Comparison of ENCODE assay signal across 15 cellular contexts in the genomic region with DNA sequence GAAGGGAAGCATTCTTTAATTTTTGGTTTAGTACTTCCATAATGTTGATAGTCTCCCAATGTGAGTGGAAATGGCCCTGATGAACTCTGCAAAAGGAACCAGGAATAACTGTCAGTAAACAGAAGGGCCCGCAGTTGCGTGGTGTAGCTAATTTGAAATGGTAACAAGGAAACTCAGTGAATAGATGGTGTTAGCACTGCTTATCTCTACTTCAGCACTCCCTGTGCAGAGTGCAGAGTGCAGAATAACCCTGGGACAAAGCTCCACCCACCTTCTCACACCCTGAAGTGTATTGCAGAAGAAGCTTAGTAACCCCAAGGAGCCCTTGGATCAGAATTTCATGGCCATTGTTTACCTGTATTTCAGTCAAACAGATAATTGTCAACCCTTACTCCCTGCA.
DNase-seq lines count a peak whose midpoint lies in the region; ATAC-seq and TF ChIP-seq lines count a peak whose summit lies in the region.
"Had no signal": no experiment of that assay in that cellular context is flagged by ENCODE, and none has a peak within 500 bp of the region (broad histone marks: within the 10 kb centered on the region; RNA-seq: fewer than 3 reads in every experiment).

No MANE protein-coding gene starts in this region.

- TF ChIP-seq EP300 in transverse colon (IDR thresholded peaks at IDR 0.05; ENCODE audit: low read depth): no peak

- H3K9me3 ChIP-seq in left ventricle myocardium inferior (replicated peaks) (no peaks in the 10 kb centered on the region), body of pancreas (no peaks in the 10 kb centered on the region), mucosa of descending colon (no peaks in the 10 kb centered on the region), transverse colon (no peaks in the 10 kb centered on the region), thyroid gland (no peaks in the 10 kb centered on the region)
- H3K9me3 ChIP-seq: SJSA1 had no signal

- in situ Hi-C loops in transverse colon (cut with MboI; ENCODE audit: low pct_ligation_motif_present in 1 of 4, low pct_unique_long_range_greater_than_20kb in 1 of 4, low sequenced_read_pairs in 3 of 4): no loop called here

- intact Hi-C loops in Right ventricle myocardium superior (cut with DNase I): no loop called here
- intact Hi-C loops in left ventricle myocardium inferior (cut with micrococcal nuclease): no loop called here
- intact Hi-C loops in body of pancreas (cut with DNase I): no loop called here
- intact Hi-C loops in mucosa of descending colon (cut with DNase I, micrococcal nuclease): no loop called here
- intact Hi-C loops in transverse colon (cut with DNase I; ENCODE audit: low total_unique reads): no loop called here
- intact Hi-C loops in thyroid gland (cut with DNase I): no loop called here

- H3K4me1 ChIP-seq in left ventricle myocardium inferior: no peaks in the 10 kb centered on the region
- H3K4me1 ChIP-seq in body of pancreas: no peaks in the 10 kb centered on the region
- peaks cover 13% of the 10 kb centered on the region for H3K4me1 ChIP-seq in mucosa of descending colon (ENCODE audit: low read depth)
- H3K4me1 ChIP-seq in transverse colon: peaks cover 0 to 33% (median 11%) of the 10 kb centered on the region in 4 donors
- H3K4me1 ChIP-seq in thyroid gland: no peaks in the 10 kb centered on the region
- H3K4me1 ChIP-seq: BLaER1 treated with 17β-estradiol and CSF1 and Interleukin-3, amounts not matched to agents 10 nM and 100 nM; SJSA1 had no signal

- DNase-seq in Right ventricle myocardium superior: no peak
- DNase-seq in left ventricle myocardium inferior: no peak
- peak in 2 of 4 donors; percentile 3 to 27 for DNase-seq in body of pancreas
- DNase-seq in mucosa of descending colon: peak; percentile 55 to 86 (median 56)
- peak; percentile 80 for DNase-seq in transverse colon
- DNase-seq in thyroid gland: no peak
- no peak for DNase-seq in activated effector memory CD4-positive, alpha-beta T cell treated with anti-CD3 and anti-CD28 coated beads, Interleukin-2, amount 50 U/mL, for 16 hours
- DNase-seq in NCI-H1092 treated with DMSO at 0.1 percent for 48 hours (lab: John Stamatoyannopoulos, UW): no peak
- DNase-seq: H9, NCI-H1417, NCI-H1930, NCI-H2171 treated with DMSO at 0.1 percent for 48 hours had no signal

- WGBS in body of pancreas, 2 donors: 28 to 48% methylated on average over 2 of the region's 2 CpGs
- 20 to 66% methylated on average over 1 to 2 of the region's 2 CpGs for WGBS in transverse colon (ENCODE audit: low coverage in 1 of 2), 2 donors
- 85 to 87% methylated on average over 2 of the region's 2 CpGs for WGBS in thyroid gland, 2 donors

- no peaks in the 10 kb centered on the region for H3K36me3 ChIP-seq in left ventricle myocardium inferior
- H3K36me3 ChIP-seq in body of pancreas (replicated peaks in 1 of 2; ENCODE audit: insufficient read depth in 1 of 2, low read depth in 2 of 2): no peaks in the 10 kb centered on the region
- H3K36me3 ChIP-seq in mucosa of descending colon (ENCODE audit: low read depth): no peaks in the 10 kb centered on the region
- H3K36me3 ChIP-seq in transverse colon: no peaks in the 10 kb centered on the region
- H3K36me3 ChIP-seq in thyroid gland: no peaks in the 10 kb centered on the region
- H3K36me3 ChIP-seq: BLaER1 treated with 17β-estradiol and CSF1 and Interleukin-3, amounts not matched to agents 10 nM and 100 nM; SJSA1 had no signal

- peak; percentile 56 for ATAC-seq in Right ventricle myocardium superior (ENCODE audit: poor library complexity)
- peak; percentile 45 for ATAC-seq in body of pancreas
- ATAC-seq in mucosa of descending colon: peak; percentile 99

- H3K27ac ChIP-seq in left ventricle myocardium inferior (replicated peaks) (no peak overlapping the region), body of pancreas (no peak overlapping the region), transverse colon (peak overlapping the region; percentile 49 to 78 (median 64)), thyroid gland (no peak overlapping the region)
- H3K27ac ChIP-seq: 22Rv1; BLaER1 treated with 17β-estradiol and CSF1 and Interleukin-3, amounts not matched to agents 10 nM and 100 nM; SJSA1 had no signal

- TF ChIP-seq CTCF in left ventricle myocardium inferior (IDR thresholded peaks at IDR 0.05; ENCODE audit: borderline replicate concordance) (no peak), body of pancreas (IDR thresholded peaks at IDR 0.05) (no peak), mucosa of descending colon (IDR thresholded peaks at IDR 0.05) (no peak), transverse colon (IDR thresholded peaks at IDR 0.05) (no peak), thyroid gland (IDR thresholded peaks at IDR 0.05) (no peak)

- H3K27me3 ChIP-seq in left ventricle myocardium inferior (ENCODE audit: low read depth): no peaks in the 10 kb centered on the region
- no peaks in the 10 kb centered on the region for H3K27me3 ChIP-seq in body of pancreas
- H3K27me3 ChIP-seq in transverse colon: no peaks in the 10 kb centered on the region
- no peaks in the 10 kb centered on the region for H3K27me3 ChIP-seq in thyroid gland
- H3K27me3 ChIP-seq: BLaER1 treated with 17β-estradiol and CSF1 and Interleukin-3, amounts not matched to agents 10 nM and 100 nM; SJSA1 had no signal

- TF ChIP-seq POLR2A in body of pancreas (IDR thresholded peaks at IDR 0.05) (no peak), transverse colon (IDR thresholded peaks at IDR 0.05) (no peak), thyroid gland (IDR thresholded peaks at IDR 0.05) (no peak)

- H3K4me3 ChIP-seq in left ventricle myocardium inferior (no peak overlapping the region), body of pancreas (no peak overlapping the region), mucosa of descending colon (no peak overlapping the region), transverse colon (no peak overlapping the region), thyroid gland (replicated peaks in 1 of 3) (no peak overlapping the region)
- H3K4me3 ChIP-seq: BLaER1 treated with 17β-estradiol and CSF1 and Interleukin-3, amounts not matched to agents 10 nM and 100 nM; SJSA1 had no signal

Comparison
In these comparisons a context has a peak if more than half of its experiments do, and no peak if none do; other contexts are left out.
1. ATAC-seq: peak in every context shown above with its lines; median percentile 99 in mucosa of descending colon; 56 in Right ventricle myocardium superior; 45 in body of pancreas.
2. DNase-seq: peak in mucosa of descending colon (3 of 3) and transverse colon (single experiment); none in Right ventricle myocardium superior (single experiment), left ventricle myocardium inferior (single experiment), thyroid gland (0 of 2), activated effector memory CD4-positive, alpha-beta T cell treated with anti-CD3 and anti-CD28 coated beads, Interleukin-2, amount 50 U/mL, for 16 hours (single experiment) and NCI-H1092 treated with DMSO at 0.1 percent for 48 hours (single experiment).
3. H3K27ac ChIP-seq: peak in transverse colon (4 of 4); none in left ventricle myocardium inferior (single experiment), body of pancreas (0 of 4) and thyroid gland (0 of 3).